ENCODE assay signal across 9 cellular contexts in the genomic region with DNA sequence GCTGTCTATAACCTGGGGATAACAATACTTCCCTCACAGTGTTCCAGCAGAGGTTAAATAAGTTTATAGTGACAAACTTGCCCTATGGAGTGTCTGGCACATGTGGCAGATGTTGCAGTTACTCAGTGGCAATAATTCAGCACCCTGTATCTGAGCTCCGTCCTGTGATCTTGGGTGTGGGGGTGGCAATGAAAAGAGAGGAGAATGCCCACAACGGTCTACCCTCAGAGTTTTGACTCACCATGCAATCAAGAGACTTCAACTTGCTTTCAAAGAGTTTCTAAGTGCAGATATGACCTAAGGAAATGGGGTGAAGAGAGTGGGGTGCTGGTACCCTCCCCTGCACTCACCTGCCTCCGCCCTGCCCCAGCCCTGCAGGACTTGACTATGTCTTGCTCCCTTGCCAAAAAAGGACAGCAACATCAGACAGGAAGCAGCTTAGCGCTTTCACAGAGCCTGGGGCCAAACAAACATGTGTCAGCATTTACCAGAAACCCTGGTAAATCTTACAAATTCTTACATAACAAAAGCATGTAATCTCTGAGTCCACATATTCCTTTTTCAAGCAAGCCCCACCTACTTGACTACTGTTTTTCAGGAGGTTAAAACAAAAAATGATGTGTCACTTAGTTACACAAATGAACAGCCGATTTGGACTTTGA.
A peak's percentile ranks its signal among the peaks of the same experiment; 100 is the strongest.
DNase-seq lines count a peak whose midpoint lies in the region; ATAC-seq and TF ChIP-seq lines count a peak whose summit lies in the region.
"Had no signal": no experiment of that assay in that cellular context is flagged by ENCODE, and none has a peak within 500 bp of the region (broad histone marks: within the 10 kb centered on the region; RNA-seq: fewer than 3 reads in every experiment).

No MANE protein-coding gene starts in this region.

- H2AFZ ChIP-seq in GM23338: 0 out of 2 replicates have a peak overlapping the region, but pooled peaks have one; percentile 0

- H3K9me3 ChIP-seq in RWPE2 (ENCODE audit: severe bottlenecking): no peaks in the 10 kb centered on the region

- H3K27me3 Mint-ChIP-seq in GM23338 (ENCODE audit: insufficient read depth, low read depth, poor library complexity): peaks cover 5% of the 10 kb centered on the region
- H3K27me3 Mint-ChIP-seq in T-cell: peaks cover 13 to 25% of the 10 kb centered on the region in 2 donors

- peak overlapping the region; percentile 56 for H3K4me2 ChIP-seq in GM23338

- H3K9me2 ChIP-seq in GM23338 (ENCODE audit: insufficient read depth): peaks cover 12% of the 10 kb centered on the region

- no peaks in the 10 kb centered on the region for H3K79me2 ChIP-seq in GM23338 (replicated peaks; ENCODE audit: insufficient read depth)

- H3K4me1 ChIP-seq in GM23338 (ENCODE audit: insufficient read depth): peaks cover 41% of the 10 kb centered on the region
- H3K4me1 ChIP-seq in RWPE2 (ENCODE audit: insufficient read depth, poor library complexity, severe bottlenecking): peaks cover 24% of the 10 kb centered on the region
- peaks cover 58% of the 10 kb centered on the region for H3K4me1 ChIP-seq in foreskin keratinocyte

- POLR2A ChIA-PET in T-cell (lab: Charles Lee): no interaction called here

- CTCF ChIA-PET in T-cell (lab: Charles Lee): no interaction called here

- H3K36me3 ChIP-seq in GM23338 (ENCODE audit: insufficient read depth): no peaks in the 10 kb centered on the region
- H3K36me3 ChIP-seq in RWPE2 (ENCODE audit: low read depth): no peaks in the 10 kb centered on the region

- H3K27me3 ChIP-seq in GM23338 (ENCODE audit: insufficient read depth): no peaks in the 10 kb centered on the region
- no peaks in the 10 kb centered on the region for H3K27me3 ChIP-seq in RWPE2 (ENCODE audit: insufficient read depth, poor library complexity, severe bottlenecking)
- H3K27me3 ChIP-seq in foreskin keratinocyte: no peaks in the 10 kb centered on the region
- peaks cover 0 to 4% (median 0%) of the 10 kb centered on the region in 45 donors for H3K27me3 ChIP-seq in dorsolateral prefrontal cortex

- 0 out of 2 replicates have a peak overlapping the region, but pooled peaks have one; percentile 22 for H3K27ac ChIP-seq in GM23338 (ENCODE audit: low read depth)
- H3K27ac ChIP-seq in RWPE2 (ENCODE audit: poor library complexity, severe bottlenecking): peak overlapping the region; percentile 92
- peak overlapping the region; percentile 78 for H3K27ac ChIP-seq in foreskin keratinocyte
- peak overlapping the region in 19 of 59 donors; percentile 2 to 74 (median 43) for H3K27ac ChIP-seq in dorsolateral prefrontal cortex

- H3K4me3 Mint-ChIP-seq in GM23338: no peak overlapping the region
- no peak overlapping the region for H3K4me3 Mint-ChIP-seq in T-cell
- H3K4me3 Mint-ChIP-seq: IgD-negative memory B cell had no signal

- no peaks in the 10 kb centered on the region for H4K20me1 ChIP-seq in GM23338 (replicated peaks; ENCODE audit: insufficient read depth)

- TF ChIP-seq CTCF in GM23338 (conservative IDR thresholded peaks at IDR 0.05; ENCODE audit: low read depth in 2 of 2) (no peak), RWPE2 (IDR thresholded peaks at IDR 0.05; ENCODE audit: poor library complexity, severe bottlenecking) (no peak), foreskin keratinocyte (conservative IDR thresholded peaks at IDR 0.05) (no peak), dorsolateral prefrontal cortex (IDR thresholded peaks at IDR 0.05 in 54 of 56, conservative IDR thresholded peaks at IDR 0.05 in 2 of 56; ENCODE audit: low read depth in 1 of 56, partially characterized antibody in 56 of 56) (no peak)

- DNase-seq in GM23338 (ENCODE audit: low spot score) (peak; percentile 43), RWPE2 (ENCODE audit: low spot score) (peak; percentile 86), foreskin keratinocyte (peak; percentile 99 to 100), renal cortical epithelial cell (ENCODE audit: low read depth) (peak; percentile 98), T-cell (no peak), dorsolateral prefrontal cortex (no peak)

- H3K36me3 Mint-ChIP-seq in GM23338 (ENCODE audit: low read depth) (no peaks in the 10 kb centered on the region), T-cell (no peaks in the 10 kb centered on the region)
- H3K36me3 Mint-ChIP-seq: IgD-negative memory B cell had no signal

- H3K4me3 ChIP-seq in GM23338 (no peak overlapping the region), RWPE2 (ENCODE audit: severe bottlenecking) (no peak overlapping the region), dorsolateral prefrontal cortex (peak overlapping the region in 1 of 59 donors; percentile 5)

- ATAC-seq in GM23338 (peak; percentile 83), RWPE2 (ENCODE audit: low read depth) (peak; percentile 91), foreskin keratinocyte (peak; percentile 92), T-cell (replicated peaks in 1 of 4) (no peak), HG02870 (IDR thresholded peaks at IDR 0.05; ENCODE audit: unreplicated experiment) (no peak), GM21515 (IDR thresholded peaks at IDR 0.05; ENCODE audit: unreplicated experiment) (no peak)

- H3K27ac Mint-ChIP-seq in GM23338 (peak overlapping the region; percentile 68), T-cell (no peak overlapping the region)
- H3K27ac Mint-ChIP-seq: IgD-negative memory B cell had no signal

- no peaks in the 10 kb centered on the region for H3K9me3 Mint-ChIP-seq in GM23338
- no peaks in the 10 kb centered on the region for H3K9me3 Mint-ChIP-seq in T-cell
- H3K9me3 Mint-ChIP-seq: IgD-negative memory B cell had no signal

- peaks cover 35% of the 10 kb centered on the region for H3K4me1 Mint-ChIP-seq in GM23338
- H3K4me1 Mint-ChIP-seq in T-cell: no peaks in the 10 kb centered on the region
- H3K4me1 Mint-ChIP-seq: IgD-negative memory B cell had no signal

- no peaks in the 10 kb centered on the region for H3F3A ChIP-seq in GM23338 (replicated peaks; ENCODE audit: low read depth)

- intact Hi-C loops in dorsolateral prefrontal cortex (cut with DNase I): no loop called here

TF ChIP-seq in GM23338, 12 proteins besides CTCF, POLR2A, EP300 and RAD21 (continues in another document):
- TF ChIP-seq STAT1 (IDR thresholded peaks at IDR 0.05; ENCODE audit: unreplicated experiment) (no peak), POLR2AphosphoS5 (IDR thresholded peaks at IDR 0.05; ENCODE audit: low read depth) (no peak), ZNF114 (CRISPR knock-in tag; IDR thresholded peaks at IDR 0.05) (no peak), JUNB (IDR thresholded peaks at IDR 0.05; ENCODE audit: unreplicated experiment) (no peak), CREB1 (CRISPR knock-in tag; IDR thresholded peaks at IDR 0.05; ENCODE audit: low read depth) (no peak)
- TF ChIP-seq, protein P1, sequence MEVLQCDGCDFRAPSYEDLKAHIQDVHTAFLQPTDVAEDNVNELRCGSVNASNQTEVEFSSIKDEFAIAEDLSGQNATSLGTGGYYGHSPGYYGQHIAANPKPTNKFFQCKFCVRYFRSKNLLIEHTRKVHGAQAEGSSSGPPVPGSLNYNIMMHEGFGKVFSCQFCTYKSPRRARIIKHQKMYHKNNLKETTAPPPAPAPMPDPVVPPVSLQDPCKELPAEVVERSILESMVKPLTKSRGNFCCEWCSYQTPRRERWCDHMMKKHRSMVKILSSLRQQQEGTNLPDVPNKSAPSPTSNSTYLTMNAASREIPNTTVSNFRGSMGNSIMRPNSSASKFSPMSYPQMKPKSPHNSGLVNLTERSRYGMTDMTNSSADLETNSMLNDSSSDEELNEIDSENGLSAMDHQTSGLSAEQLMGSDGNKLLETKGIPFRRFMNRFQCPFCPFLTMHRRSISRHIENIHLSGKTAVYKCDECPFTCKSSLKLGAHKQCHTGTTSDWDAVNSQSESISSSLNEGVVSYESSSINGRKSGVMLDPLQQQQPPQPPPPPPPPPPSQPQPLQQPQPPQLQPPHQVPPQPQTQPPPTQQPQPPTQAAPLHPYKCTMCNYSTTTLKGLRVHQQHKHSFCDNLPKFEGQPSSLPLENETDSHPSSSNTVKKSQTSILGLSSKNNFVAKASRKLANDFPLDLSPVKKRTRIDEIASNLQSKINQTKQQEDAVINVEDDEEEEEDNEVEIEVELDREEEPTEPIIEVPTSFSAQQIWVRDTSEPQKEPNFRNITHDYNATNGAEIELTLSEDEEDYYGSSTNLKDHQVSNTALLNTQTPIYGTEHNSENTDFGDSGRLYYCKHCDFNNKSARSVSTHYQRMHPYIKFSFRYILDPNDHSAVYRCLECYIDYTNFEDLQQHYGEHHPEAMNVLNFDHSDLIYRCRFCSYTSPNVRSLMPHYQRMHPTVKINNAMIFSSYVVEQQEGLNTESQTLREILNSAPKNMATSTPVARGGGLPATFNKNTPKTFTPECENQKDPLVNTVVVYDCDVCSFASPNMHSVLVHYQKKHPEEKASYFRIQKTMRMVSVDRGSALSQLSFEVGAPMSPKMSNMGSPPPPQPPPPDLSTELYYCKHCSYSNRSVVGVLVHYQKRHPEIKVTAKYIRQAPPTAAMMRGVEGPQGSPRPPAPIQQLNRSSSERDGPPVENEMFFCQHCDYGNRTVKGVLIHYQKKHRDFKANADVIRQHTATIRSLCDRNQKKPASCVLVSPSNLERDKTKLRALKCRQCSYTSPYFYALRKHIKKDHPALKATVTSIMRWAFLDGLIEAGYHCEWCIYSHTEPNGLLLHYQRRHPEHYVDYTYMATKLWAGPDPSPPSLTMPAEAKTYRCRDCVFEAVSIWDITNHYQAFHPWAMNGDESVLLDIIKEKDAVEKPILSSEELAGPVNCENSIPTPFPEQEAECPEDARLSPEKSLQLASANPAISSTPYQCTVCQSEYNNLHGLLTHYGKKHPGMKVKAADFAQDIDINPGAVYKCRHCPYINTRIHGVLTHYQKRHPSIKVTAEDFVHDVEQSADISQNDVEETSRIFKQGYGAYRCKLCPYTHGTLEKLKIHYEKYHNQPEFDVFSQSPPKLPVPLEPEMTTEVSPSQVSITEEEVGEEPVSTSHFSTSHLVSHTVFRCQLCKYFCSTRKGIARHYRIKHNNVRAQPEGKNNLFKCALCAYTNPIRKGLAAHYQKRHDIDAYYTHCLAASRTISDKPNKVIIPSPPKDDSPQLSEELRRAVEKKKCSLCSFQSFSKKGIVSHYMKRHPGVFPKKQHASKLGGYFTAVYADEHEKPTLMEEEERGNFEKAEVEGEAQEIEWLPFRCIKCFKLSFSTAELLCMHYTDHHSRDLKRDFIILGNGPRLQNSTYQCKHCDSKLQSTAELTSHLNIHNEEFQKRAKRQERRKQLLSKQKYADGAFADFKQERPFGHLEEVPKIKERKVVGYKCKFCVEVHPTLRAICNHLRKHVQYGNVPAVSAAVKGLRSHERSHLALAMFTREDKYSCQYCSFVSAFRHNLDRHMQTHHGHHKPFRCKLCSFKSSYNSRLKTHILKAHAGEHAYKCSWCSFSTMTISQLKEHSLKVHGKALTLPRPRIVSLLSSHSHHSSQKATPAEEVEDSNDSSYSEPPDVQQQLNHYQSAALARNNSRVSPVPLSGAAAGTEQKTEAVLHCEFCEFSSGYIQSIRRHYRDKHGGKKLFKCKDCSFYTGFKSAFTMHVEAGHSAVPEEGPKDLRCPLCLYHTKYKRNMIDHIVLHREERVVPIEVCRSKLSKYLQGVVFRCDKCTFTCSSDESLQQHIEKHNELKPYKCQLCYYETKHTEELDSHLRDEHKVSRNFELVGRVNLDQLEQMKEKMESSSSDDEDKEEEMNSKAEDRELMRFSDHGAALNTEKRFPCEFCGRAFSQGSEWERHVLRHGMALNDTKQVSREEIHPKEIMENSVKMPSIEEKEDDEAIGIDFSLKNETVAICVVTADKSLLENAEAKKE (CRISPR knock-in tag; IDR thresholded peaks at IDR 0.05): no peak

Comparison
In these comparisons a context has a peak if more than half of its experiments do, and no peak if none do; other contexts are left out.
1. ATAC-seq: peak in GM23338 (single experiment), RWPE2 (single experiment) and foreskin keratinocyte (single experiment); none in T-cell (0 of 4), HG02870 (single experiment) and GM21515 (single experiment).
2. DNase-seq: peak in GM23338 (single experiment), RWPE2 (single experiment), foreskin keratinocyte (2 of 2) and renal cortical epithelial cell (single experiment); none in T-cell (0 of 34) and dorsolateral prefrontal cortex (0 of 10).